ENCODE assay signal across 8 cellular contexts in genomic region chr1:155591770-155592169, GRCh38. TPM values are rescaled to one million over a fixed set of nuclear protein-coding genes. Genes with fewer than 3 reads are reported as not detected.
DNase-seq lines count a peak whose midpoint lies in the region; ATAC-seq, FAIRE-seq and TF ChIP-seq lines count a peak whose summit lies in the region.

No MANE protein-coding gene starts in this region.

- no peaks in the 10 kb centered on the region for H3K36me3 ChIP-seq in neutrophil

- H3K27me3 ChIP-seq in neutrophil: no peaks in the 10 kb centered on the region

- no peak for ATAC-seq in HG03520 (IDR thresholded peaks at IDR 0.05; ENCODE audit: unreplicated experiment)

- peaks cover 0 to 4% of the 10 kb centered on the region in 2 experiments for H3K4me1 ChIP-seq in neutrophil (ENCODE audit: control insufficient read depth in 1 of 2, insufficient read depth in 1 of 2, low read depth in 1 of 2, low read length in 1 of 2)

- FAIRE-seq in TTC549 (lab: Jason Lieb, UNC): peak; percentile 97

- H3K27ac ChIP-seq in neutrophil: no peak overlapping the region

- H3K4me3 ChIP-seq in GM12864 (ENCODE audit: low read depth, low read length) (no peak overlapping the region), fibroblast of villous mesenchyme (ENCODE audit: low read depth, low read length) (no peak overlapping the region), neutrophil (ENCODE audit: low read depth in 1 of 2, low read length in 1 of 2) (no peak overlapping the region)

- TF ChIP-seq CTCF in GM12864 (IDR thresholded peaks at IDR 0.05; ENCODE audit: low read depth, low read length, missing control alignments) (peak; percentile 44), fibroblast of villous mesenchyme (IDR thresholded peaks at IDR 0.05; ENCODE audit: insufficient read depth, low read depth, low read length) (peak; percentile 60), neutrophil (IDR thresholded peaks at IDR 0.05) (peak; percentile 52)

- H3K9me3 ChIP-seq in neutrophil: no peaks in the 10 kb centered on the region

- DNase-seq in AML-193 (lab: John Stamatoyannopoulos, UW) (peak; percentile 47 to 68), GM12864 (ENCODE audit: low read depth) (peak; percentile 29), NCI-H2081 (lab: John Stamatoyannopoulos, UW) (peak; percentile 74 to 87), fibroblast of villous mesenchyme (ENCODE audit: low read depth) (peak; percentile 75), OCI-M2 (lab: John Stamatoyannopoulos, UW; ENCODE audit: unreplicated experiment) (no peak)

RNA-seq across cellular contexts. Expression of gene MSTO1, which starts 18.2 kb away (rescaled TPM):
- total RNA-seq in fibroblast of villous mesenchyme: 24.6 and 25.1 TPM in 2 replicates

RNA-seq across cellular contexts. Expression of gene ASH1L, which starts 29.2 kb away (rescaled TPM):
- total RNA-seq in fibroblast of villous mesenchyme: 34.1 and 43.2 TPM in 2 replicates
